Comparison of ENCODE assay signal across 13 cellular contexts in the genomic region with DNA sequence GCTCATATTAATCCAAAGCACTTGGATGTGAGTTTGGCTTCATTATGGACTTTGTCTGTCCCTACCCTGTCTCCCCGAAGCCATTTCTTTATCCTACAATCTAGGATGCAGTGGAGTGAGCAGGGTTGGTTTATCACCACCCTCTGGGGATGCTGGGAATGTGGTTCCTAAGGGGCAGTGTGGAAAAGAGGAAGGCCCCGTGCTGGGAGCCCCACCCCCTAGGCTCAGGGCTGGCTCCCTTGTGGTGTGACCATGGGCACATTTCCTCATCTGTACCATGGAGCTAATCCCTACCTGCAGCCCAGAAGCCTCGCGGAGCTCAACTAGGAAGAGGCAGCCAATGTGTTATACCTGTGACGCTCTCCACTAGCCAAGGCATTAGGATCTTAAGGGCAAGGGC.
"Had no signal": no experiment of that assay in that cellular context is flagged by ENCODE, and none has a peak within 500 bp of the region (broad histone marks: within the 10 kb centered on the region; RNA-seq: fewer than 3 reads in every experiment).

No MANE protein-coding gene starts in this region.

- H3K36me3 ChIP-seq: prostate gland, right lobe of liver had no signal

- ATAC-seq: activated CD8-positive, alpha-beta T cell treated with anti-CD3 and anti-CD28 coated beads, Interleukin-2, amount 10 ng/mL, durations not matched to agents 7 days and 5 days; effector memory CD8-positive, alpha-beta T cell had no signal

- H3K4me1 ChIP-seq: prostate gland had no signal

- DNase-seq: activated CD8-positive, alpha-beta T cell treated with anti-CD3 and anti-CD28 coated beads, Interleukin-2, amount 10 ng/mL, durations not matched to agents 7 days and 5 days; activated naive CD4-positive, alpha-beta T cell; aorta; effector memory CD8-positive, alpha-beta T cell; erythroblast; occipital lobe; right lobe of liver; stimulated activated CD4-positive, alpha-beta T cell treated with anti-CD3 and anti-CD28 coated beads, Interleukin-2, amount 100 ng/mL, for 24 hours; stimulated activated naive CD4-positive, alpha-beta T cell treated with Interleukin-2 at 50 U/mL for 16 hours had no signal

- H3K27me3 ChIP-seq: right lobe of liver had no signal

- H3K9me3 ChIP-seq: prostate gland, right lobe of liver had no signal

- H3K4me3 ChIP-seq: coronary artery, prostate gland, right lobe of liver had no signal

- H3K27ac Mint-ChIP-seq: activated CD8-positive, alpha-beta T cell treated with anti-CD3 and anti-CD28 coated beads, Interleukin-2, amount 10 ng/mL, durations not matched to agents 7 days and 5 days; activated T-helper 1 cell treated with anti-CD3 and anti-CD28 coated beads, Interleukin-12 subunit alpha, Interleukin-12 subunit beta, Interleukin-2, Interleukin-4 antibody, amounts not matched to agents 30 ng/mL and 10 ng/mL and 1 ng/mL, durations not matched to agents 14 hours and 24 hours and 36 hours; effector memory CD8-positive, alpha-beta T cell; type B pancreatic cell had no signal

- H3K9me3 Mint-ChIP-seq: activated T-helper 1 cell treated with anti-CD3 and anti-CD28 coated beads, Interleukin-12 subunit alpha, Interleukin-12 subunit beta, Interleukin-2, Interleukin-4 antibody, amounts not matched to agents 30 ng/mL and 10 ng/mL and 1 ng/mL, durations not matched to agents 14 hours and 24 hours and 36 hours; effector memory CD8-positive, alpha-beta T cell; type B pancreatic cell had no signal

- H3K27ac ChIP-seq: coronary artery, prostate gland, right lobe of liver had no signal

- H3K4me3 Mint-ChIP-seq: activated CD8-positive, alpha-beta T cell treated with anti-CD3 and anti-CD28 coated beads, Interleukin-2, amount 10 ng/mL, durations not matched to agents 7 days and 5 days; activated T-helper 1 cell treated with anti-CD3 and anti-CD28 coated beads, Interleukin-12 subunit alpha, Interleukin-12 subunit beta, Interleukin-2, Interleukin-4 antibody, amounts not matched to agents 30 ng/mL and 10 ng/mL and 1 ng/mL, durations not matched to agents 14 hours and 24 hours and 36 hours; effector memory CD8-positive, alpha-beta T cell; type B pancreatic cell had no signal
